In genomic region chr7:154650275-154650674, GRCh38 we compare ENCODE assay signal across 39 cellular contexts.
"Had no signal": no experiment of that assay in that cellular context is flagged by ENCODE, and none has a peak within 500 bp of the region (broad histone marks: within the 10 kb centered on the region; RNA-seq: fewer than 3 reads in every experiment).

No MANE protein-coding gene starts in this region.

- ATAC-seq: activated naive CD4-positive, alpha-beta T cell treated with anti-CD3 and anti-CD28 coated beads, Interleukin-2, amount 50 U/mL, for 72 hours; activated naive CD8-positive, alpha-beta T cell treated with anti-CD3 and anti-CD28 coated beads, Interleukin-2, amount 50 U/mL, for 24 hours; activated T-cell treated with anti-CD3 and anti-CD28 coated beads, Interleukin-2, amount 50 U/mL, for 4 hours; activated T-cell treated with anti-CD3 and anti-CD28 coated beads, Interleukin-2, amount 50 U/mL, for 72 hours; activated T-helper 17 cell treated with anti-CD3 and anti-CD28 coated beads, Interleukin-2, amount 50 U/mL, for 72 hours; body of pancreas had no signal

- H3K4me3 ChIP-seq: adrenal gland, ascending aorta, body of pancreas, breast epithelium, cardiac muscle cell had no signal

- H3K36me3 Mint-ChIP-seq: activated naive CD4-positive, alpha-beta T cell treated with anti-CD3 and anti-CD28 coated beads, Interleukin-2, amount 10 ng/mL, durations not matched to agents 7 days and 5 days; activated naive CD4-positive, alpha-beta T cell treated with anti-CD3 and anti-CD28 coated beads, Interleukin-2, amount 50 U/mL, for 24 hours; activated naive CD4-positive, alpha-beta T cell treated with anti-CD3 and anti-CD28 coated beads, Interleukin-2, amount 50 U/mL, for 72 hours; activated naive CD8-positive, alpha-beta T cell; activated naive CD8-positive, alpha-beta T cell treated with anti-CD3 and anti-CD28 coated beads for 36 hours; activated naive CD8-positive, alpha-beta T cell treated with anti-CD3 and anti-CD28 coated beads, Interleukin-2, amount 10 ng/mL, durations not matched to agents 7 days and 5 days had no signal

- H3K27ac Mint-ChIP-seq: activated naive CD4-positive, alpha-beta T cell treated with anti-CD3 and anti-CD28 coated beads for 36 hours; activated naive CD4-positive, alpha-beta T cell treated with anti-CD3 and anti-CD28 coated beads, Interleukin-2, amount 10 ng/mL, durations not matched to agents 7 days and 5 days; activated naive CD4-positive, alpha-beta T cell treated with anti-CD3 and anti-CD28 coated beads, Interleukin-2, amount 50 U/mL, for 24 hours; activated naive CD4-positive, alpha-beta T cell treated with anti-CD3 and anti-CD28 coated beads, Interleukin-2, amount 50 U/mL, for 72 hours; activated naive CD8-positive, alpha-beta T cell; activated naive CD8-positive, alpha-beta T cell treated with anti-CD3 and anti-CD28 coated beads for 36 hours; activated naive CD8-positive, alpha-beta T cell treated with anti-CD3 and anti-CD28 coated beads, Interleukin-2, amount 10 ng/mL, durations not matched to agents 7 days and 5 days; activated naive CD8-positive, alpha-beta T cell treated with anti-CD3 and anti-CD28 coated beads, Interleukin-2, amount 50 U/mL, for 24 hours; activated T-cell treated with anti-CD3 and anti-CD28 coated beads, Interleukin-2, amount 50 U/mL, for 24 hours; activated T-cell treated with anti-CD3 and anti-CD28 coated beads, Interleukin-2, amount 50 U/mL, for 72 hours; activated T-helper 1 cell treated with anti-CD3 and anti-CD28 coated beads, Interleukin-12 subunit alpha, Interleukin-12 subunit beta, Interleukin-2, Interleukin-4 antibody, amounts not matched to agents 30 ng/mL and 10 ng/mL and 1 ng/mL, durations not matched to agents 14 hours and 24 hours and 36 hours; activated T-helper 17 cell treated with anti-CD3 and anti-CD28 coated beads, Interleukin-2, amount 50 U/mL, for 72 hours; activated T-helper 2 cell treated with anti-CD3 and anti-CD28 coated beads, Interferon-gamma antibody, Interleukin-2, Interleukin-4, amounts not matched to agents 10 μg/mL and 5 μg/mL and 100 μg/mL, durations not matched to agents 14 hours and 24 hours and 36 hours; brain had no signal

- H3K4me1 Mint-ChIP-seq: activated naive CD4-positive, alpha-beta T cell treated with anti-CD3 and anti-CD28 coated beads, Interleukin-2, amount 10 ng/mL, durations not matched to agents 7 days and 5 days; activated naive CD4-positive, alpha-beta T cell treated with anti-CD3 and anti-CD28 coated beads, Interleukin-2, amount 50 U/mL, for 24 hours; activated naive CD8-positive, alpha-beta T cell treated with anti-CD3 and anti-CD28 coated beads for 36 hours; activated naive CD8-positive, alpha-beta T cell treated with anti-CD3 and anti-CD28 coated beads, Interleukin-2, amount 10 ng/mL, durations not matched to agents 7 days and 5 days; activated naive CD8-positive, alpha-beta T cell treated with anti-CD3 and anti-CD28 coated beads, Interleukin-2, amount 50 U/mL, for 24 hours; activated T-helper 17 cell treated with anti-CD3 and anti-CD28 coated beads, Interleukin-2, amount 50 U/mL, for 72 hours; brain; central memory CD8-positive, alpha-beta T cell had no signal

- H3K27ac ChIP-seq: adrenal gland, ascending aorta, body of pancreas, brain microvascular endothelial cell, breast epithelium, cardiac muscle cell had no signal

- H3K9me3 ChIP-seq: adrenal gland, ascending aorta, body of pancreas had no signal

- H3K27me3 ChIP-seq: adrenal gland, ascending aorta, body of pancreas, brain microvascular endothelial cell, breast epithelium, cardiac muscle cell had no signal

- H3K36me3 ChIP-seq: adrenal gland, ascending aorta, brain microvascular endothelial cell, breast epithelium, cardiac muscle cell had no signal

- FAIRE-seq: astrocyte, bronchial epithelial cell had no signal

- H3K27me3 Mint-ChIP-seq: activated naive CD4-positive, alpha-beta T cell treated with anti-CD3 and anti-CD28 coated beads, Interleukin-2, amount 10 ng/mL, durations not matched to agents 7 days and 5 days; activated naive CD4-positive, alpha-beta T cell treated with anti-CD3 and anti-CD28 coated beads, Interleukin-2, amount 50 U/mL, for 24 hours; activated naive CD8-positive, alpha-beta T cell; activated naive CD8-positive, alpha-beta T cell treated with anti-CD3 and anti-CD28 coated beads for 36 hours; activated naive CD8-positive, alpha-beta T cell treated with anti-CD3 and anti-CD28 coated beads, Interleukin-2, amount 10 ng/mL, durations not matched to agents 7 days and 5 days; activated naive CD8-positive, alpha-beta T cell treated with anti-CD3 and anti-CD28 coated beads, Interleukin-2, amount 50 U/mL, for 24 hours; activated T-cell treated with anti-CD3 and anti-CD28 coated beads, Interleukin-2, amount 50 U/mL, for 24 hours; activated T-helper 17 cell treated with anti-CD3 and anti-CD28 coated beads, Interleukin-2, amount 50 U/mL, for 72 hours; central memory CD8-positive, alpha-beta T cell had no signal

- H3K9me3 Mint-ChIP-seq: activated naive CD4-positive, alpha-beta T cell treated with anti-CD3 and anti-CD28 coated beads, Interleukin-2, amount 50 U/mL, for 24 hours had no signal

- H3K4me3 Mint-ChIP-seq: activated naive CD4-positive, alpha-beta T cell treated with anti-CD3 and anti-CD28 coated beads for 36 hours; activated naive CD4-positive, alpha-beta T cell treated with anti-CD3 and anti-CD28 coated beads, Interleukin-2, amount 10 ng/mL, durations not matched to agents 7 days and 5 days; activated naive CD4-positive, alpha-beta T cell treated with anti-CD3 and anti-CD28 coated beads, Interleukin-2, amount 50 U/mL, for 24 hours; activated naive CD8-positive, alpha-beta T cell; activated naive CD8-positive, alpha-beta T cell treated with anti-CD3 and anti-CD28 coated beads for 36 hours; activated naive CD8-positive, alpha-beta T cell treated with anti-CD3 and anti-CD28 coated beads, Interleukin-2, amount 10 ng/mL, durations not matched to agents 7 days and 5 days; activated naive CD8-positive, alpha-beta T cell treated with anti-CD3 and anti-CD28 coated beads, Interleukin-2, amount 50 U/mL, for 24 hours; activated T-cell treated with anti-CD3 and anti-CD28 coated beads, Interleukin-2, amount 50 U/mL, for 24 hours; activated T-cell treated with anti-CD3 and anti-CD28 coated beads, Interleukin-2, amount 50 U/mL, for 4 hours; activated T-cell treated with anti-CD3 and anti-CD28 coated beads, Interleukin-2, amount 50 U/mL, for 72 hours; activated T-helper 1 cell treated with anti-CD3 and anti-CD28 coated beads, Interleukin-12 subunit alpha, Interleukin-12 subunit beta, Interleukin-2, Interleukin-4 antibody, amounts not matched to agents 30 ng/mL and 10 ng/mL and 1 ng/mL, durations not matched to agents 14 hours and 24 hours and 36 hours; activated T-helper 17 cell treated with anti-CD3 and anti-CD28 coated beads, Interleukin-2, amount 50 U/mL, for 72 hours; brain; central memory CD8-positive, alpha-beta T cell had no signal

- DNase-seq: activated effector memory CD4-positive, alpha-beta T cell treated with anti-CD3 and anti-CD28 coated beads, Interleukin-2, amount 50 U/mL, for 16 hours; activated effector memory CD4-positive, alpha-beta T cell treated with Interleukin-2 at 50 U/mL for 16 hours; activated gamma-delta T cell; activated gamma-delta T cell treated with Interleukin-2 at 50 U/mL for 16 hours; activated naive CD4-positive, alpha-beta T cell; activated naive CD4-positive, alpha-beta T cell treated with anti-CD3 and anti-CD28 coated beads for 36 hours; activated naive CD4-positive, alpha-beta T cell treated with anti-CD3 and anti-CD28 coated beads, Interleukin-2, amount 10 ng/mL, durations not matched to agents 7 days and 5 days; activated naive CD4-positive, alpha-beta T cell treated with anti-CD3 and anti-CD28 coated beads, Interleukin-2, amount 50 U/mL, for 16 hours; activated naive CD4-positive, alpha-beta T cell treated with Interleukin-2 at 50 U/mL for 16 hours; activated naive CD8-positive, alpha-beta T cell treated with anti-CD3 and anti-CD28 coated beads for 36 hours; activated naive CD8-positive, alpha-beta T cell treated with anti-CD3 and anti-CD28 coated beads, Interleukin-2, amount 10 ng/mL, durations not matched to agents 7 days and 5 days; activated naive CD8-positive, alpha-beta T cell treated with anti-CD3 and anti-CD28 coated beads, Interleukin-2, amount 50 U/mL, for 24 hours; activated T-cell treated with anti-CD3 and anti-CD28 coated beads, Interleukin-2, amount 50 U/mL, for 1 hour; activated T-cell treated with anti-CD3 and anti-CD28 coated beads, Interleukin-2, amount 50 U/mL, for 24 hours; activated T-cell treated with anti-CD3 and anti-CD28 coated beads, Interleukin-2, amount 50 U/mL, for 4 hours; activated T-cell treated with anti-CD3 and anti-CD28 coated beads, Interleukin-2, amount 50 U/mL, for 48 hours; activated T-cell treated with anti-CD3 and anti-CD28 coated beads, Interleukin-2, amount 50 U/mL, for 72 hours; adrenal gland; amniotic stem cell; amygdala; anterior cingulate cortex; aorta; body of pancreas; brain microvascular endothelial cell; central memory CD4-positive, alpha-beta T cell; cerebellar nuclear complex had no signal

- H3K4me1 ChIP-seq: adrenal gland, ascending aorta, body of pancreas, breast epithelium had no signal
